Comparison of ENCODE assay signal across 26 cellular contexts in the genomic region with DNA sequence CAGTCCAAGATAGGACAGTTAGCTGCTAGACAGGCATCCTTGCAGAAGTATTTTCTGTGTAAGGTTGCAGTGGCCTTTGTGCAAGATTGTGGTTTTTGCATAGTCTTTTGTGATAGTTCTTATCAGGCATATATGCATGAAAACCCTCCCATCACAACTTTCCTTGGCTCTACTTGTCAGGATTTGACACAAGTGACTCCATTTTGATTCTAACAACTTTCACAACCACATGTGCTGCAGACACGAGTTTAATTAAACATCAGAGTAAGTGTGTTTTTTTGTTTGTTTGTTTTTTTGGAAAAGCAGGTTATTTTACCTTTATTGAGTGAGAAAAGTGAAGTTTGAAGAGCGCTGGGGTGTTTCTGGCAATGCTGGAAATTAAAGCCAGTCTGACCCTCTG.
"Had no signal": no experiment of that assay in that cellular context is flagged by ENCODE, and none has a peak within 500 bp of the region (broad histone marks: within the 10 kb centered on the region; RNA-seq: fewer than 3 reads in every experiment).

No MANE protein-coding gene starts in this region.

- H3K4me1 Mint-ChIP-seq: T-cell had no signal

- H3K4me1 ChIP-seq: Peyer's patch, SJSA1 had no signal

- H3K27me3 ChIP-seq: MG63, Peyer's patch, SJSA1 had no signal

- FAIRE-seq: HepG2 had no signal

- ATAC-seq: HepG2, Right ventricle myocardium inferior, T-cell had no signal

- H3K27me3 Mint-ChIP-seq: T-cell had no signal

- H3K27ac Mint-ChIP-seq: T-cell had no signal

- H2AFZ ChIP-seq: PC-9 had no signal

- H3K4me2 ChIP-seq: PC-9 had no signal

- H3K4me3 ChIP-seq: MG63, PC-9, Peyer's patch, SJSA1, SK-N-MC had no signal

- H3K36me3 Mint-ChIP-seq: T-cell had no signal

- H3K4me3 Mint-ChIP-seq: T-cell had no signal

- H3K27ac ChIP-seq: PC-9, Peyer's patch, SJSA1, SK-N-MC had no signal

- H3K36me3 ChIP-seq: MG63, Peyer's patch, SJSA1 had no signal

- H3K9me3 ChIP-seq: MG63, Peyer's patch, SJSA1 had no signal

- DNase-seq: IMR-90, Karpas-422, KG1, MG63, NCI-H1092, NCI-H1105 treated with DMSO at 0.1 percent for 48 hours, NCI-H1417 treated with DMSO at 0.1 percent for 48 hours, NCI-H146, NCI-H1694 treated with DMSO at 0.1 percent for 48 hours, NCI-H1930, NCI-H2081, NCI-H2107, NCI-H2227 treated with DMSO at 0.1 percent for 48 hours, NCI-H524, NCI-H526 treated with DMSO at 0.1 percent for 48 hours, NCI-H748 treated with DMSO at 0.1 percent for 48 hours, OCI-M1, PC-9, Peyer's patch, SIG-M5, SW 1271, T-cell had no signal
